15 cellular contexts compared by ENCODE assay signal in the genomic region with DNA sequence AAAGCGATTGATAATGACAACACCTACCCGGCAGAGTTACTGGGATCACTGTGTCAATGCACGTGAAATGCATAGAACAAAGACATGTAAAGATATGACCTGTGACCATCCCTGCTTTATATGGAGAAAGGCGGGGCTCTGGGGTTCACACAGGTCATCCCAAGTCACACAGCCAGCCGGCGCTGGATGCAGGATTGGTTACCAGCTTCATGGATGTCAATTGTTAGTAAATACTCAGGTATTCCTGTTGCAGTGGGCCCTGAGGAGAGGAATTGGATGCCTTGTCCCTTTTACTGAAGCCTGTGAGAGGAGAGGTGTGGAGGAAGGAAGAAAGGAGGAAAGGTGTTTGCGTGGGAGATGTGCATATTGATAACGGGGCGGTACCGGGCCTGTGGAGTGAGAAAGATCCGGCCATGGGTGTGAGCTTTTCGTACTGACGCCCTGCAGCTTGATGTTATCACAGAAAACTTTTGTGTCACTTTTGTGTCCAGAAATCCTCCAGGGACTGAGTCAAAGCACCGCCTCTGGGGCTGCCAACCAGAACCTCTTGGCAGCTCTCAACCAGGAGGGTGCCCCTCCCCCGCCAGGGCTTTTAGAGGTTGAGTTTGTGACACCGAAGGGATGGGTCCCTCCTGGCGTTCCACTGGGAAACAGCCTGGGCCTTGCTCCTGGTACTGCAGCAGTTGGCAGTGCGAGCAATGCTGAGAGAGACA.
DNase-seq lines count a peak whose midpoint lies in the region; ATAC-seq, FAIRE-seq and TF ChIP-seq lines count a peak whose summit lies in the region.
"Had no signal": no experiment of that assay in that cellular context is flagged by ENCODE, and none has a peak within 500 bp of the region (broad histone marks: within the 10 kb centered on the region; RNA-seq: fewer than 3 reads in every experiment).

No MANE protein-coding gene starts in this region.

- 52 to 56% methylated on average over 18 of the region's 18 CpGs for WGBS in heart right ventricle, 2 donors

- peak overlapping the region; percentile 42 for H3K4me2 ChIP-seq in parathyroid adenoma (ENCODE audit: low read length)

- peak; percentile 35 for DNase-seq in COLO829 (ENCODE audit: low spot score)
- peak; percentile 46 for DNase-seq in SW480 (ENCODE audit: low spot score)
- peak; percentile 26 to 44 for DNase-seq in heart right ventricle
- DNase-seq in D721Med (ENCODE audit: insufficient read length, low spot score), result no peak
- no peak for DNase-seq in coronary artery (ENCODE audit: low spot score)
- DNase-seq: activated naive CD4-positive, alpha-beta T cell; NCI-H1694; T-helper 1 cell had no signal

- intact Hi-C loops in heart right ventricle (cut with DNase I), result no loop called here

- H3K9ac ChIP-seq in parathyroid adenoma, result no peak overlapping the region

- H3K9me3 ChIP-seq in heart right ventricle (no peaks in the 10 kb centered on the region), parathyroid adenoma (ENCODE audit: control insufficient read depth, low read length) (no peaks in the 10 kb centered on the region)

- H2AFZ ChIP-seq in parathyroid adenoma, result peak overlapping the region; percentile 16

- H3K4me3 ChIP-seq in heart right ventricle, result peak overlapping the region in 3 of 10 donors; percentile 15 to 30 (median 25)
- no peak overlapping the region for H3K4me3 ChIP-seq in parathyroid adenoma (ENCODE audit: low read depth, low read length)
- H3K4me3 ChIP-seq in coronary artery, result no peak overlapping the region

- FAIRE-seq in D721Med (lab: Jason Lieb, UNC), result no peak
- FAIRE-seq: colon, G401.6 had no signal

- ATAC-seq in heart right ventricle (peak in 7 of 8 donors; percentile 13 to 43 (median 31)), GM18520 (IDR thresholded peaks at IDR 0.05; ENCODE audit: unreplicated experiment) (no peak), GM21825 (IDR thresholded peaks at IDR 0.05; ENCODE audit: unreplicated experiment) (no peak)
- ATAC-seq: activated CD8-positive, alpha-beta T cell treated with anti-CD3 and anti-CD28 coated beads for 36 hours; foreskin keratinocyte had no signal

- TF ChIP-seq CTCF in heart right ventricle (IDR thresholded peaks at IDR 0.05) (no peak), parathyroid adenoma (IDR thresholded peaks at IDR 0.05) (no peak), D721Med (IDR thresholded peaks at IDR 0.05; ENCODE audit: insufficient read depth, missing control alignments) (no peak), coronary artery (IDR thresholded peaks at IDR 0.05) (no peak)

- H3K27ac ChIP-seq in heart right ventricle, result peak overlapping the region; percentile 18 to 86 (median 51)
- H3K27ac ChIP-seq in parathyroid adenoma, result no peak overlapping the region
- H3K27ac ChIP-seq in coronary artery, result peak overlapping the region in 1 of 2 donors; percentile 65
- H3K27ac ChIP-seq: foreskin keratinocyte had no signal

- H3K27me3 ChIP-seq in heart right ventricle (peaks cover 0 to 8% (median 0%) of the 10 kb centered on the region in 7 donors), parathyroid adenoma (ENCODE audit: control insufficient read depth, insufficient read depth, low read length) (no peaks in the 10 kb centered on the region)
- H3K27me3 ChIP-seq: foreskin keratinocyte had no signal

- H3K4me1 ChIP-seq in heart right ventricle (peaks cover 0 to 41% (median 29%) of the 10 kb centered on the region in 9 donors), parathyroid adenoma (peaks cover 2% of the 10 kb centered on the region)

- H3K36me3 ChIP-seq in heart right ventricle, result peaks cover 0 to 69% (median 3%) of the 10 kb centered on the region in 9 donors
- H3K36me3 ChIP-seq in parathyroid adenoma (ENCODE audit: control insufficient read depth, insufficient read depth, low read length), result no peaks in the 10 kb centered on the region

- H3K79me2 ChIP-seq in parathyroid adenoma, result no peaks in the 10 kb centered on the region

Comparison
In these comparisons a context has a peak if more than half of its experiments do, and no peak if none do; other contexts are left out.
1. DNase-seq: peak in COLO829 (single experiment), SW480 (single experiment) and heart right ventricle (2 of 2); none in D721Med (single experiment) and coronary artery (single experiment).
2. ATAC-seq: peak in heart right ventricle (7 of 8); none in GM18520 (single experiment) and GM21825 (single experiment).